Comparison of ENCODE assay signal across 18 cellular contexts in the genomic region with DNA sequence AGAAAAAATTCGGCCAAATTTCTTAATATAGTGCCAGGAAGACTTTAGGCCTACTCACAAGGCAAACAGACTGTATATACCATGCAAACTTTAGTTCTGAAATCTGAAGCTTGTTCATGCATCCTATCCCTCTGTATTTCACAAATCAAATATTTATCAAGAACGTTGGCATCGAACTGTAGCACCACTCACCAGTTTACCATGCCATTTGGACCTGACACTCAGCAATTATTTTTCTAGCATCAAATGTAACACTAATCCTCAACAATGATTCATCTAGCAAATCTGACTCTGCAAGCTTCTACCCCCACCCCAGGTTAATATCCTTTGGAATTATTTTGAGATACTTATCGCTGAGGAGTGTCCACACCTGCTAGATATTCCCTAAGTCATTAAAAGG.
"Had no signal": no experiment of that assay in that cellular context is flagged by ENCODE, and none has a peak within 500 bp of the region (broad histone marks: within the 10 kb centered on the region; RNA-seq: fewer than 3 reads in every experiment).

No MANE protein-coding gene starts in this region.

- H3K9me3 ChIP-seq: left ventricle myocardium inferior, ovary, stomach, thoracic aorta, upper lobe of right lung had no signal

- DNase-seq: activated CD4-positive, alpha-beta T cell treated with anti-CD3 and anti-CD28 coated beads for 1 hour; activated CD4-positive, alpha-beta T cell treated with anti-CD3 and anti-CD28 coated beads, Interleukin-2, amount 50 U/mL, for 4 hours; activated naive CD4-positive, alpha-beta T cell; activated naive CD8-positive, alpha-beta T cell treated with anti-CD3 and anti-CD28 coated beads, Interleukin-2, amount 10 ng/mL, durations not matched to agents 7 days and 5 days; activated T-cell treated with anti-CD3 and anti-CD28 coated beads for 4 hours; brain microvascular endothelial cell; foreskin fibroblast; hippocampal formation; kidney; left ventricle myocardium inferior; naive B cell; ovary; stimulated activated CD4-positive, alpha-beta T cell treated with anti-CD3 and anti-CD28 coated beads, Interleukin-1b, Interleukin-23, amount 100 ng/mL, for 48 hours; stomach; upper lobe of right lung had no signal

- H3K36me3 ChIP-seq: brain microvascular endothelial cell, left ventricle myocardium inferior, ovary, stomach, thoracic aorta, upper lobe of right lung had no signal

- H3K4me1 Mint-ChIP-seq: activated naive CD8-positive, alpha-beta T cell treated with anti-CD3 and anti-CD28 coated beads, Interleukin-2, amount 10 ng/mL, durations not matched to agents 7 days and 5 days; central memory CD8-positive, alpha-beta T cell; naive B cell had no signal

- H3K27me3 ChIP-seq: brain microvascular endothelial cell, ovary, stomach, upper lobe of right lung had no signal

- H3K27ac Mint-ChIP-seq: activated naive CD8-positive, alpha-beta T cell treated with anti-CD3 and anti-CD28 coated beads, Interleukin-2, amount 10 ng/mL, durations not matched to agents 7 days and 5 days; naive B cell had no signal

- ATAC-seq: upper lobe of right lung had no signal

- H3K4me3 Mint-ChIP-seq: activated naive CD8-positive, alpha-beta T cell treated with anti-CD3 and anti-CD28 coated beads, Interleukin-2, amount 10 ng/mL, durations not matched to agents 7 days and 5 days; central memory CD8-positive, alpha-beta T cell; naive B cell had no signal

- H3K27me3 Mint-ChIP-seq: activated naive CD8-positive, alpha-beta T cell treated with anti-CD3 and anti-CD28 coated beads, Interleukin-2, amount 10 ng/mL, durations not matched to agents 7 days and 5 days; central memory CD8-positive, alpha-beta T cell; naive B cell had no signal

- H3K4me1 ChIP-seq: left ventricle myocardium inferior, stomach, upper lobe of right lung had no signal

- H3K27ac ChIP-seq: brain microvascular endothelial cell, coronary artery, left ventricle myocardium inferior, ovary, stomach, thoracic aorta, upper lobe of right lung had no signal

- H3K36me3 Mint-ChIP-seq: activated naive CD8-positive, alpha-beta T cell treated with anti-CD3 and anti-CD28 coated beads, Interleukin-2, amount 10 ng/mL, durations not matched to agents 7 days and 5 days; naive B cell had no signal

- H3K4me3 ChIP-seq: coronary artery, left ventricle myocardium inferior, ovary, stomach, thoracic aorta, upper lobe of right lung had no signal
